Comparison of ENCODE assay signal across 21 cellular contexts in the genomic region with DNA sequence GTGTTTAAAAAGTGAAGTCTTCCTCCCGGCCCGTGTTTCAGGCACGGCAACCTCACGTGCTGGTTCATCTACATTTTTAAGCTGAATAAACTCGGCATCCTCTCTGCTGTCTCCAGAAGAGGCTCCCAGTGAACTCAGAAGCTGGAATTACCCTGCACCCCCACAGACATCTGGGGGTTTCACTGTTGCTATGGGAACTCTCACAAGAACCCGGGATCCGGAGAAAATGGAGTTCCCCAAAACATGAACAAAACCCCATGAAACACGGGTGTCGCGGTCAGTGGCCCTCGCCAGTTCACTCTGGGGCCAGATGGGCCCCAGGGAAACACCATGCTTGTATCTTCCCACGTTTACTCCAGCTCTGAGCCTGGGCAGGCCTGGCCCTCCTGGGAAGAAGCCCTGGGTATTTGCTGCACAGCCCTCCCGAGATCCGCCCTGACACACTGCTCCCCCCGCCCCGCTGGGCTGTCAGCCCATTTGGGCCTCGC.
DNase-seq lines count a peak whose midpoint lies in the region; ATAC-seq and TF ChIP-seq lines count a peak whose summit lies in the region.
"Had no signal": no experiment of that assay in that cellular context is flagged by ENCODE, and none has a peak within 500 bp of the region (broad histone marks: within the 10 kb centered on the region; RNA-seq: fewer than 3 reads in every experiment).

No MANE protein-coding gene starts in this region.

- peaks cover 30% of the 10 kb centered on the region for H3K4me1 ChIP-seq in BLaER1
- H3K4me1 ChIP-seq in neural progenitor cell: peaks cover 24% of the 10 kb centered on the region

- in situ Hi-C loops in GM13976 (cut with MboI; ENCODE audit: low sequenced_read_pairs, unreplicated experiment): no loop called here

- H3K27ac ChIP-seq in BLaER1: no peak overlapping the region
- no peak overlapping the region for H3K27ac ChIP-seq in neural progenitor cell
- H3K27ac ChIP-seq: HL-60 had no signal

- H2AFZ ChIP-seq in neural progenitor cell (replicated peaks): peak overlapping the region; percentile 17
- H2AFZ ChIP-seq: GM23338 had no signal

- no peak overlapping the region for H3K4me3 Mint-ChIP-seq in neural progenitor cell
- H3K4me3 Mint-ChIP-seq: T-helper 1 cell treated with Interleukin-12 subunit alpha and Interleukin-12 subunit beta and Interleukin-4 antibody, amounts not matched to agents 30 μg/mL and 1 μg/mL, for 36 hours had no signal

- TF ChIP-seq CTCF in GM13976 (IDR thresholded peaks at IDR 0.05; ENCODE audit: borderline replicate concordance, control extremely low read depth, extremely low read depth, insufficient read depth, missing control alignments) (no peak), neural progenitor cell (IDR thresholded peaks at IDR 0.05) (no peak)

- H3K27ac Mint-ChIP-seq in neural progenitor cell: no peak overlapping the region
- H3K27ac Mint-ChIP-seq: GM23338; T-helper 1 cell treated with Interleukin-12 subunit alpha and Interleukin-12 subunit beta and Interleukin-4 antibody, amounts not matched to agents 30 μg/mL and 1 μg/mL, for 36 hours had no signal

- H3K27me3 ChIP-seq in BLaER1 (no peaks in the 10 kb centered on the region), neural progenitor cell (no peaks in the 10 kb centered on the region)

- DNase-seq in GM13976 (ENCODE audit: low spot score) (peak; percentile 73), neural progenitor cell (ENCODE audit: low spot score) (no peak), DMS 273 (lab: John Stamatoyannopoulos, UW; ENCODE audit: unreplicated experiment) (no peak), NCI-H446 treated with DMSO at 0.1 percent for 48 hours (lab: John Stamatoyannopoulos, UW) (no peak)
- DNase-seq: AML-193, EL, GF-D8, KBM-7, NCI-H1105 treated with DMSO at 0.1 percent for 48 hours, NCI-H2029 treated with DMSO at 0.1 percent for 48 hours, PC-3, RPMI8226, SHP77, T1000 had no signal

- H3K36me3 ChIP-seq in BLaER1 (no peaks in the 10 kb centered on the region), neural progenitor cell (no peaks in the 10 kb centered on the region)

- no peaks in the 10 kb centered on the region for H3K36me3 Mint-ChIP-seq in neural progenitor cell

- H3K9me3 ChIP-seq in BLaER1: no peaks in the 10 kb centered on the region
- no peaks in the 10 kb centered on the region for H3K9me3 ChIP-seq in neural progenitor cell (ENCODE audit: low read depth)

- H3K4me1 Mint-ChIP-seq in neural progenitor cell: peaks cover 43% of the 10 kb centered on the region

- no peaks in the 10 kb centered on the region for H3K9me3 Mint-ChIP-seq in neural progenitor cell
- H3K9me3 Mint-ChIP-seq: T-helper 1 cell treated with Interleukin-12 subunit alpha and Interleukin-12 subunit beta and Interleukin-4 antibody, amounts not matched to agents 30 μg/mL and 1 μg/mL, for 36 hours had no signal

- H3K4me2 ChIP-seq in BLaER1: peak overlapping the region; percentile 71
- H3K4me2 ChIP-seq in neural progenitor cell: no peak overlapping the region
- H3K4me2 ChIP-seq: GM23338 had no signal

- H3K9ac ChIP-seq in BLaER1 (peak overlapping the region; percentile 34; the same call in 1 of the 2 replicates), neural progenitor cell (no peak overlapping the region)

- H4K20me1 ChIP-seq in BLaER1 (0 out of 2 replicates have a peak, but pooled peaks cover 6% of the 10 kb centered on the region), neural progenitor cell (ENCODE audit: low read depth) (no peaks in the 10 kb centered on the region)

- H3K4me3 ChIP-seq in BLaER1: no peak overlapping the region
- no peak overlapping the region for H3K4me3 ChIP-seq in neural progenitor cell
- H3K4me3 ChIP-seq: GM23338 had no signal

- ATAC-seq in HG02678 (IDR thresholded peaks at IDR 0.05; ENCODE audit: unreplicated experiment) (peak; percentile 58), GM18870 (IDR thresholded peaks at IDR 0.05; ENCODE audit: unreplicated experiment) (no peak)
- ATAC-seq: GM23338, HCT116, PC-3 had no signal

- H3F3A ChIP-seq in neural progenitor cell (ENCODE audit: low read depth): peaks cover 8% of the 10 kb centered on the region

- no peaks in the 10 kb centered on the region for H3K79me2 ChIP-seq in neural progenitor cell (ENCODE audit: low read depth)

- peaks cover 11% of the 10 kb centered on the region for H3K27me3 Mint-ChIP-seq in neural progenitor cell (ENCODE audit: insufficient read depth, low read depth)
